ENCODE assay signal across 8 cellular contexts in the genomic region with DNA sequence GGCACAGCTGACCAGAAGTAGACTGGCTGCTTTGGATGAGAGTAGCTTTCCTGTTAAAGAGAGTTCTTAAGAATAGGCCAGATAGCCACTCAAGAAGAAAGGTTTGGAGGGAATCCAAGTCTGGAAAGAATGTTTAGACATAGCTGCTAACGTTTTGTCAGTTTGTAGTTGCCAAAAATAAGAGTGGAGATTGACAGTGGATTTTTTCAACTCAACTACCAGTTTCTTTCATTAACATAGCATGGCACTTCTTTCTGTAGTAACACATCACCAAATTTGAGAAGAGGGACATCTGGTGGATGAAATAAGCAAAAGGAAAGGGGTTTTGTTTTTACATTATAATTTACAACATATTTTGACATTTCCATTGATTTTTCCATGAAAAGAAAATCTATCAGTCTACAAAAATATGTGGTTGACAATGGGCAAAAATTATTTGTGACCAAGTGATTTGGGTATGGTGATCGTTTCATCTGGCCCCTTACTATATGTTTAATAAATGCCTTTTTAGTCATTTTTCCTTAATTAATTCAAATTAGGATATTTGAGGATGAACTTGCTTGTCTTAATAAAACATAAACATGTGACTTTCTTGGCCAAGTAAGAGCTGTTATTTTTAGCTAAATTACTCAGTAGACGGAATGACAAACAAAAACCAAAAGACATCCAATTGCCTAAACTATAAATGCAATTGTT.
A peak's percentile ranks its signal among the peaks of the same experiment; 100 is the strongest.
DNase-seq lines count a peak whose midpoint lies in the region; ATAC-seq and TF ChIP-seq lines count a peak whose summit lies in the region.

No MANE protein-coding gene starts in this region.

- no peak overlapping the region for H3K4me3 Mint-ChIP-seq in Caco-2 (ENCODE audit: unreplicated experiment)
- no peak overlapping the region for H3K4me3 Mint-ChIP-seq in stimulated activated naive B cell treated with anti-CD40 and anti-IgM and Interleukin-4, amounts not matched to agents 10 μg/mL and 1 μg/mL and 100 μg/mL, for 72 hours

- BruUV-seq in Caco-2 (replicated peaks; lab: Mats Ljungman, UMichigan): no TSS peak

- H3K4me3 ChIP-seq in Caco-2 (ENCODE audit: low read depth, low read length) (no peak overlapping the region), astrocyte of the spinal cord (ENCODE audit: low read depth, low read length) (no peak overlapping the region), lung (no peak overlapping the region)

- peak; percentile 31 for ATAC-seq in lung (ENCODE audit: insufficient read depth, low FRiP score)
- no peak for ATAC-seq in GM18520 (IDR thresholded peaks at IDR 0.05; ENCODE audit: unreplicated experiment)
- no peak for ATAC-seq in stimulated activated naive B cell treated with anti-CD40 and anti-IgM and Interleukin-4, amounts not matched to agents 10 μg/mL and 1 μg/mL and 100 μg/mL, for 72 hours (replicated peaks)

- POLR2A ChIA-PET in Caco-2 (lab: Charles Lee): no interaction called here

- no peaks in the 10 kb centered on the region for H3K36me3 ChIP-seq in Caco-2 (ENCODE audit: control insufficient read depth, insufficient read depth, low read length)
- H3K36me3 ChIP-seq in lung (ENCODE audit: control insufficient read depth in 2 of 2, insufficient read depth in 2 of 2, low read length in 2 of 2): no peaks in the 10 kb centered on the region

- no peak overlapping the region for H3K27ac ChIP-seq in lung (ENCODE audit: low read depth in 1 of 2, low read length in 1 of 2)

- CTCF ChIA-PET in Caco-2 (lab: Charles Lee): interaction anchor here (1.0 to 1.2 kb wide), 4 partner anchors 18 to 165 kb away, joined by 3 to 19 read pairs (median 6); no protein-coding TSS in a partner anchor

- H3K9me3 ChIP-seq in Caco-2: no peaks in the 10 kb centered on the region
- H3K9me3 ChIP-seq in lung (ENCODE audit: control insufficient read depth in 2 of 2, insufficient read depth in 1 of 2, low read length in 1 of 2): no peaks in the 10 kb centered on the region

- H3K4me1 Mint-ChIP-seq in Caco-2 (ENCODE audit: low read depth, unreplicated experiment): no peaks in the 10 kb centered on the region
- H3K4me1 Mint-ChIP-seq in stimulated activated naive B cell treated with anti-CD40 and anti-IgM and Interleukin-4, amounts not matched to agents 10 μg/mL and 1 μg/mL and 100 μg/mL, for 72 hours: no peaks in the 10 kb centered on the region

- peaks cover 2% of the 10 kb centered on the region for H3K27me3 Mint-ChIP-seq in Caco-2 (ENCODE audit: insufficient read depth, unreplicated experiment)
- H3K27me3 Mint-ChIP-seq in stimulated activated naive B cell treated with anti-CD40 and anti-IgM and Interleukin-4, amounts not matched to agents 10 μg/mL and 1 μg/mL and 100 μg/mL, for 72 hours: no peaks in the 10 kb centered on the region

- DNase-seq in Caco-2: peak in 1 of 2 experiments; percentile 18
- peak; percentile 25 for DNase-seq in HPDE6-E6E7 (ENCODE audit: extremely low spot score)
- peak; percentile 20 for DNase-seq in astrocyte of the spinal cord (ENCODE audit: low read depth, low spot score)
- DNase-seq in lung (ENCODE audit: low spot score): no peak
- no peak for DNase-seq in GF-D8 (lab: John Stamatoyannopoulos, UW)
- DNase-seq in activated CD4-positive, alpha-beta T cell treated with anti-CD3 and anti-CD28 coated beads for 1 hour: no peak
- no peak for DNase-seq in stimulated activated naive B cell treated with anti-CD40 and anti-IgM and Interleukin-4, amounts not matched to agents 10 μg/mL and 1 μg/mL and 100 μg/mL, for 72 hours

- no peaks in the 10 kb centered on the region for H3K36me3 Mint-ChIP-seq in Caco-2 (ENCODE audit: insufficient read depth, unreplicated experiment)
- H3K36me3 Mint-ChIP-seq in stimulated activated naive B cell treated with anti-CD40 and anti-IgM and Interleukin-4, amounts not matched to agents 10 μg/mL and 1 μg/mL and 100 μg/mL, for 72 hours: no peaks in the 10 kb centered on the region

- H3K9me3 Mint-ChIP-seq in Caco-2 (ENCODE audit: unreplicated experiment): peaks cover 16% of the 10 kb centered on the region
- H3K9me3 Mint-ChIP-seq in stimulated activated naive B cell treated with anti-CD40 and anti-IgM and Interleukin-4, amounts not matched to agents 10 μg/mL and 1 μg/mL and 100 μg/mL, for 72 hours: peaks cover 0 to 1% of the 10 kb centered on the region in 2 donors

- intact Hi-C loops in Caco-2 (cut with micrococcal nuclease; ENCODE audit: unreplicated experiment): loop anchor here (1.0 to 10.0 kb wide), 3 partner anchors 116 to 245 kb away; no protein-coding TSS in a partner anchor

- 36 to 53% methylated on average over 3 of the region's 3 CpGs for WGBS in lung, 2 donors

- in situ Hi-C loops in astrocyte of the spinal cord (cut with HindIII; ENCODE audit: low sequenced_read_pairs): no loop called here

- no peak overlapping the region for H3K27ac Mint-ChIP-seq in Caco-2 (ENCODE audit: unreplicated experiment)
- H3K27ac Mint-ChIP-seq in stimulated activated naive B cell treated with anti-CD40 and anti-IgM and Interleukin-4, amounts not matched to agents 10 μg/mL and 1 μg/mL and 100 μg/mL, for 72 hours: no peak overlapping the region

- H3K4me1 ChIP-seq in Caco-2 (no peaks in the 10 kb centered on the region), lung (ENCODE audit: control insufficient read depth in 2 of 2, insufficient read depth in 2 of 2, low read length in 2 of 2) (peaks cover 0 to 1% of the 10 kb centered on the region in 2 donors)

- TF ChIP-seq CTCF in Caco-2 (IDR thresholded peaks at IDR 0.05; ENCODE audit: insufficient read depth in 1 of 2, low read depth in 1 of 2, low read length in 1 of 2, severe bottlenecking in 1 of 2, unreplicated experiment in 1 of 2) (peak; percentile 41 to 55), astrocyte of the spinal cord (IDR thresholded peaks at IDR 0.05; ENCODE audit: low read depth, low read length) (peak; percentile 36), lung (IDR thresholded peaks at IDR 0.05; ENCODE audit: control extremely low read depth, extremely low read depth) (no peak)

- H3K27me3 ChIP-seq in Caco-2 (replicated peaks; ENCODE audit: control insufficient read depth, insufficient read depth, low read length): no peaks in the 10 kb centered on the region
- no peaks in the 10 kb centered on the region for H3K27me3 ChIP-seq in lung (ENCODE audit: control insufficient read depth, insufficient read depth)

Comparison
In these comparisons a context has a peak if more than half of its experiments do, and no peak if none do; other contexts are left out.
1. DNase-seq: peak in HPDE6-E6E7 (single experiment) and astrocyte of the spinal cord (single experiment); none in lung (single experiment), GF-D8 (single experiment), activated CD4-positive, alpha-beta T cell treated with anti-CD3 and anti-CD28 coated beads for 1 hour (single experiment) and stimulated activated naive B cell treated with anti-CD40 and anti-IgM and Interleukin-4, amounts not matched to agents 10 μg/mL and 1 μg/mL and 100 μg/mL, for 72 hours (single experiment).